13 cellular contexts compared by ENCODE assay signal in the genomic region with DNA sequence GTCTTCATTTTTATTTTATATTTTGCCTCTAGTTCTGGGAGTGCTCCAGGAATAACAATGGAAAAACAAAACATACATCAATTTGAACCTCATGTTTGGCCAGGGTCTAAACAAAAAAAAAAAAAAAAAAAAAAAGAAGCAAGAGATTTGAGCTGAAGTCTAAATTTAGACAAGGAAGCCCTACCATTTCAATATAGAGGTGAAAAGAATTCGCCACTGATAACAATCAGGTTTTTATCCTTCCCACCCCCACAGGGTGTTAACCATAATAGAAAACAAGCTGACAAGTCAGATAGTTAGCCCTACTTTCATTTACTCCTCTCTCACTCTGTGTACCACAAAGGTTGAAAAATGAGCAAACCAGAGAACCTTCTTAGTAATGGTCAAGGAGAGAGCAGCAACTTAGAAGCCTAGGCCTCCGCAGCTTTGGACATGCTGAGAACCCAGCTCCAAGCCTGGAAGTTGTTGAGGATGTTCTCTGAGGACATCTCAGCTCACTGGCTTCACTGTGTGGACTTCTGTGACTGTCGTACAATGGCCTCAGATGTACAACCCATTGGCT.
DNase-seq lines count a peak whose midpoint lies in the region; ATAC-seq, FAIRE-seq and TF ChIP-seq lines count a peak whose summit lies in the region.
"Had no signal": no experiment of that assay in that cellular context is flagged by ENCODE, and none has a peak within 500 bp of the region (broad histone marks: within the 10 kb centered on the region; RNA-seq: fewer than 3 reads in every experiment).

No MANE protein-coding gene starts in this region.

- no peak overlapping the region for H3K4me2 ChIP-seq in PC-9

- H4K20me1 ChIP-seq in PC-9 (ENCODE audit: insufficient read depth) = no peaks in the 10 kb centered on the region

- peak; percentile 13 for FAIRE-seq in bronchial epithelial cell (lab: Jason Lieb, UNC)
- FAIRE-seq: TTC549 had no signal

- H3K27me3 ChIP-seq in GM06990 (replicated peaks; ENCODE audit: control insufficient read depth, insufficient read depth, low read length) (no peaks in the 10 kb centered on the region), bronchial epithelial cell (ENCODE audit: control insufficient read depth, insufficient read depth, low read length) (no peaks in the 10 kb centered on the region), PC-9 (ENCODE audit: insufficient read depth, low read depth) (no peaks in the 10 kb centered on the region)
- H3K27me3 ChIP-seq: testis had no signal

- POLR2A ChIA-PET in PC-9 (lab: Charles Lee; ENCODE audit: unreplicated experiment) = interaction anchor here (0.6 kb wide), 1 partner anchor 44 kb away, joined by 17 read pairs; no protein-coding TSS in a partner anchor

- no peaks in the 10 kb centered on the region for H3F3A ChIP-seq in PC-9 (ENCODE audit: insufficient read depth, low read depth)

- no peak overlapping the region for H3K27ac ChIP-seq in PC-9
- H3K27ac ChIP-seq: testis had no signal

- no peaks in the 10 kb centered on the region for H3K9me2 ChIP-seq in PC-9 (ENCODE audit: insufficient read depth)

- ATAC-seq in HG03060 (IDR thresholded peaks at IDR 0.05; ENCODE audit: low read depth, unreplicated experiment) = peak; percentile 85

- H3K9me3 ChIP-seq in PC-9 (ENCODE audit: insufficient read depth, low read depth) = no peaks in the 10 kb centered on the region
- H3K9me3 ChIP-seq: testis had no signal

- H3K4me3 ChIP-seq in GM06990 (replicated peaks; ENCODE audit: low read depth, low read length) (no peak overlapping the region), bronchial epithelial cell (ENCODE audit: low read depth, low read length) (no peak overlapping the region), PC-9 (no peak overlapping the region)
- H3K4me3 ChIP-seq: testis had no signal

- TF ChIP-seq CTCF in GM06990 (IDR thresholded peaks at IDR 0.05; ENCODE audit: insufficient read depth, low read length, poor library complexity, severe bottlenecking) = no peak
- no peak for TF ChIP-seq CTCF in bronchial epithelial cell (IDR thresholded peaks at IDR 0.05; ENCODE audit: insufficient read depth, low read length, severe bottlenecking)
- TF ChIP-seq CTCF in PC-9 (conservative IDR thresholded peaks at IDR 0.05) = no peak

- no TSS peak for BruUV-seq in PC-9 (replicated peaks; lab: Mats Ljungman, UMichigan)

- DNase-seq in GM06990 (ENCODE audit: extremely low read depth, insufficient read length) (peak; percentile 48), GM19240 (ENCODE audit: insufficient read length, low spot score) (peak; percentile 6), bronchial epithelial cell (ENCODE audit: low read depth) (no peak), NCI-H226 (no peak), PC-9 (no peak), NCI-H2081 treated with DMSO at 0.1 percent for 48 hours (lab: John Stamatoyannopoulos, UW) (no peak)
- no peak for DNase-seq in activated effector memory CD4-positive, alpha-beta T cell treated with Interleukin-2 at 50 U/mL for 16 hours
- DNase-seq: amygdala, C1 segment of cervical spinal cord, foreskin fibroblast, testis had no signal

- H3K36me3 ChIP-seq in GM06990 (ENCODE audit: control insufficient read depth, insufficient read depth, low read length) (no peaks in the 10 kb centered on the region), bronchial epithelial cell (ENCODE audit: control insufficient read depth, insufficient read depth, low read length) (no peaks in the 10 kb centered on the region), PC-9 (ENCODE audit: low read depth) (no peaks in the 10 kb centered on the region)

- no peaks in the 10 kb centered on the region for H3K79me2 ChIP-seq in PC-9 (ENCODE audit: low read depth)

- no peak overlapping the region for H2AFZ ChIP-seq in PC-9

- intact Hi-C loops in PC-9 (cut with micrococcal nuclease; ENCODE audit: unreplicated experiment) = no loop called here

- no peaks in the 10 kb centered on the region for H3K4me1 ChIP-seq in PC-9 (replicated peaks; ENCODE audit: insufficient read depth)
- H3K4me1 ChIP-seq: testis had no signal

- CTCF ChIA-PET in PC-9 (lab: Charles Lee) = interaction anchor here (0.6 kb wide), 1 partner anchor 140 kb away, joined by 8 read pairs; no protein-coding TSS in a partner anchor

Comparison
In these comparisons a context has a peak if more than half of its experiments do, and no peak if none do; other contexts are left out.
1. DNase-seq: peak in GM06990 (single experiment) and GM19240 (single experiment); none in bronchial epithelial cell (single experiment), NCI-H226 (single experiment), PC-9 (0 of 2), NCI-H2081 treated with DMSO at 0.1 percent for 48 hours (single experiment) and activated effector memory CD4-positive, alpha-beta T cell treated with Interleukin-2 at 50 U/mL for 16 hours (single experiment).